19 cellular contexts compared by ENCODE assay signal in the genomic region with DNA sequence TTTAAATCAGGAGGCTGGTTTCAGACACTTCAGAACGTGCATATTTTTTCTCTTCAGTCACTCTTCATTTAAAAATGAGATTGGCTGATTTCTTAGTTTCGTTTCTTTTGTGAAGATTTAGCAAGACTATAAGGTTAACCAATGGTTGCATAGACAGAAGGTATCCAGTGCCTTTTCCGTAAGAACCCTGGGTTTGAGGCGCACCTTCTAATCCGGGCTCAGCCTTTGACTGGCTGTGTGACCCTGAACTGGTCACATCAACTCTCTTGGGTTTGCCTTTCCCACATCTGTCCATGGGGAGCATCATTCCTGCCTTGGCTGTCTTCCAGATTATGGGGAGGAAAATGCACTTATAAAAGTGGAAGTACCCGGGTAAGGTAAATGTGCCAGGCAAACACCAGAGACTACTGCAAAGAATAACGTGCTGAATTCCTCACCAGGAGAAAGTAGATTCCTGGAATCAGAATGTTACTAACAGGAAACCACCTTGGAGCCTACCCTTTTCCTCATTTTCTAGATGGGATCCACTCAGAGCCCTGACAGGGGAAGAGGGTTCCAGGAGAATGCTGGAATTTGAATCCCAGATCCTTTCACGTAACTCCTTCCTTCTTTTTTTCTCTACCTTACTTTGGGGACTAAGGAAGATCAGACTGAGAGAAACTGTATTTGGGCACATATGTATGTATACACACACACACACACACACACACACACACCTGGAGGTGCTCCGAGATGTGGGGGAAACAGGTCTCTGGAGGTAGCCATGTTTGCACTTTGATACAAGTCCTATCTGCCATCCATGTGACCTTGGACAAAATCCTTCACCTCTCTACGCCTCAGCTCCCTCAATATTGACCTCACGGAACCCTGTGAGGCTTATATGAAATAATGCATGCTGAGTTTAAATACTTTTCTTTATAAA. TPM values are rescaled to one million over a fixed set of nuclear protein-coding genes. Genes with fewer than 3 reads are reported as not detected.
A peak's percentile ranks its signal among the peaks of the same experiment; 100 is the strongest.
DNase-seq lines count a peak whose midpoint lies in the region; ATAC-seq, FAIRE-seq and TF ChIP-seq lines count a peak whose summit lies in the region.
"Had no signal": no experiment of that assay in that cellular context is flagged by ENCODE, and none has a peak within 500 bp of the region (broad histone marks: within the 10 kb centered on the region; RNA-seq: fewer than 3 reads in every experiment).

No MANE protein-coding gene starts in this region.

- H2AFZ ChIP-seq in ACC112 (ENCODE audit: low read length, unreplicated experiment), result no peak overlapping the region

- H3K4me3 ChIP-seq in ACC112 (ENCODE audit: low read depth, low read length) (peak overlapping the region; percentile 44; the same call in 1 of the 2 replicates), muscle layer of colon (ENCODE audit: low read depth in 1 of 2, low read length in 2 of 2) (peak overlapping the region; percentile 17 to 39)
- H3K4me3 ChIP-seq: testis had no signal

- DNase-seq in ELF-1 (ENCODE audit: low read depth, low spot score) (peak; percentile 36), SK-N-DZ (ENCODE audit: low spot score) (peak; percentile 50), GM12892 (ENCODE audit: insufficient read length) (no peak)
- DNase-seq: activated CD4-positive, alpha-beta T cell treated with anti-CD3 and anti-CD28 coated beads for 4 hours; DND-41; effector CD4-positive, alpha-beta T cell; foreskin melanocyte; hypothalamus; kidney; NCI-H1694; T-cell; testis had no signal

- peak overlapping the region; percentile 6 for H3K9ac ChIP-seq in muscle layer of colon (ENCODE audit: low read length)

- H3K27me3 ChIP-seq in ACC112 (ENCODE audit: insufficient read depth, low read length) (peaks cover 64% of the 10 kb centered on the region), muscle layer of colon (ENCODE audit: control insufficient read depth in 1 of 2, insufficient read depth in 2 of 2, low read length in 2 of 2) (peaks cover 0 to 33% of the 10 kb centered on the region in 2 donors)
- H3K27me3 ChIP-seq: testis had no signal

- no peaks in the 10 kb centered on the region for H3K79me2 ChIP-seq in ACC112 (ENCODE audit: control insufficient read depth, insufficient read depth, low read length, unreplicated experiment)

- ATAC-seq in HG02981 (IDR thresholded peaks at IDR 0.05; ENCODE audit: unreplicated experiment) (no peak), GM19455 (IDR thresholded peaks at IDR 0.05; ENCODE audit: unreplicated experiment) (no peak)
- ATAC-seq: natural killer cell treated with Interleukin-12 subunit alpha and Interleukin-12 subunit beta and Interleukin-15 and Interleukin-18, amount 100 ng/mL, for 72 hours; stimulated activated memory B cell treated with anti-CD40 and anti-IgM and Interleukin-4, amounts not matched to agents 10 μg/mL and 1 μg/mL and 100 μg/mL, for 72 hours; T-cell had no signal

- H3K36me3 ChIP-seq in ACC112 (ENCODE audit: insufficient read depth, low read length) (no peaks in the 10 kb centered on the region), muscle layer of colon (ENCODE audit: insufficient read depth, low read length) (no peaks in the 10 kb centered on the region)

- no peaks in the 10 kb centered on the region for H3K9me3 ChIP-seq in muscle layer of colon (ENCODE audit: low read length)
- H3K9me3 ChIP-seq: testis had no signal

- H3K4me1 ChIP-seq in ACC112 (ENCODE audit: control insufficient read depth, insufficient read depth, low read length, unreplicated experiment), result peaks cover 11% of the 10 kb centered on the region
- no peaks in the 10 kb centered on the region for H3K4me1 ChIP-seq in muscle layer of colon (ENCODE audit: insufficient read depth, low read length)

- no peak for TF ChIP-seq POLR2A in GM12892 (IDR thresholded peaks at IDR 0.05; ENCODE audit: low read depth, low read length)

- H3K27ac ChIP-seq in ACC112 (ENCODE audit: low read depth, low read length), result no peak overlapping the region
- H3K27ac ChIP-seq in muscle layer of colon (ENCODE audit: low read depth, low read length), result peak overlapping the region; percentile 88
- H3K27ac ChIP-seq: testis had no signal

- no peak for FAIRE-seq in GM12892 (lab: Jason Lieb, UNC)
- FAIRE-seq: kidney had no signal

RNA-seq across cellular contexts. Expression of a gene that starts 6.8 kb away (rescaled TPM):
- 173 and 186 TPM in 2 replicates for polyA plus RNA-seq in SK-N-DZ (2014; cell fraction: cytosol; rRNA removed)
- 153 and 181 TPM in 2 replicates for polyA plus RNA-seq in SK-N-DZ (2014; cell fraction: nucleus; rRNA removed)
- not detected for polyA plus RNA-seq in GM12892 (2012; ENCODE audit: missing spikeins)
- polyA plus RNA-seq: esophagus had no signal

RNA-seq across cellular contexts. Expression of a gene that starts 25.4 kb away (rescaled TPM):
- polyA plus RNA-seq in SK-N-DZ (2014; cell fraction: cytosol; rRNA removed), result 17.7 and 24.8 TPM in 2 replicates
- 25.7 and 50.3 TPM in 2 replicates for polyA plus RNA-seq in SK-N-DZ (2014; cell fraction: nucleus; rRNA removed)
- 22.5 TPM for polyA plus RNA-seq in GM12892 (2012; ENCODE audit: missing spikeins)
